8 cellular contexts compared by ENCODE assay signal in genomic region chr5:142821733-142822487, GRCh38. TPM values are rescaled to one million over a fixed set of nuclear protein-coding genes. Genes with fewer than 3 reads are reported as not detected.
DNase-seq lines count a peak whose midpoint lies in the region; ATAC-seq, FAIRE-seq and TF ChIP-seq lines count a peak whose summit lies in the region.

No MANE protein-coding gene starts in this region.

- peak overlapping the region in 4 of 11 experiments; percentile 43 to 67 (median 50); a peak in 7 of 22 replicates for H3K27ac ChIP-seq in BLaER1 treated with 17β-estradiol and CSF1 and Interleukin-3, amounts not matched to agents 10 nM and 100 nM
- H3K27ac ChIP-seq in pancreas, result no peak overlapping the region
- no peak overlapping the region for H3K27ac ChIP-seq in gastroesophageal sphincter

- peaks cover 0 to 96% (median 47%) of the 10 kb centered on the region in 11 experiments; a peak in 14 of 22 replicates for H4K20me1 ChIP-seq in BLaER1 treated with 17β-estradiol and CSF1 and Interleukin-3, amounts not matched to agents 10 nM and 100 nM

- 34 to 45% methylated on average over 3 of the region's 3 CpGs for WGBS in pancreas, 2 donors
- 38 to 73% methylated on average over 2 to 3 of the region's 3 CpGs for WGBS in gastroesophageal sphincter (ENCODE audit: low coverage in 1 of 2), 2 donors

- H3K27me3 ChIP-seq in BLaER1 treated with 17β-estradiol and CSF1 and Interleukin-3, amounts not matched to agents 10 nM and 100 nM, result no peaks in the 10 kb centered on the region
- H3K27me3 ChIP-seq in pancreas, result no peaks in the 10 kb centered on the region
- no peaks in the 10 kb centered on the region for H3K27me3 ChIP-seq in gastroesophageal sphincter

- no peak for TF ChIP-seq EP300 in gastroesophageal sphincter (IDR thresholded peaks at IDR 0.05)

- peaks cover 0 to 100% (median 56%) of the 10 kb centered on the region in 10 experiments; a peak in 16 of 20 replicates for H3K4me1 ChIP-seq in BLaER1 treated with 17β-estradiol and CSF1 and Interleukin-3, amounts not matched to agents 10 nM and 100 nM
- H3K4me1 ChIP-seq in pancreas (peaks cover 0 to 34% (median 12%) of the 10 kb centered on the region in 3 donors), gastroesophageal sphincter (peaks cover 13 to 73% (median 34%) of the 10 kb centered on the region in 3 donors)

- H3K9me3 ChIP-seq in BLaER1 treated with 17β-estradiol and CSF1 and Interleukin-3, amounts not matched to agents 10 nM and 100 nM (replicated peaks in 1 of 11), result peaks cover 0 to 8% (median 0%) of the 10 kb centered on the region in 11 experiments; a peak in 3 of 22 replicates
- H3K9me3 ChIP-seq in pancreas, result no peaks in the 10 kb centered on the region
- peaks cover 0 to 9% (median 0%) of the 10 kb centered on the region in 3 donors for H3K9me3 ChIP-seq in gastroesophageal sphincter

- peak overlapping the region in 6 of 11 experiments; percentile 36 to 97 (median 72); a peak in 12 of 22 replicates for H3K4me2 ChIP-seq in BLaER1 treated with 17β-estradiol and CSF1 and Interleukin-3, amounts not matched to agents 10 nM and 100 nM

- no peak for TF ChIP-seq POLR2A in gastroesophageal sphincter (IDR thresholded peaks at IDR 0.05)

- FAIRE-seq in pancreas (lab: Jason Lieb, UNC), result peak; percentile 76

- peaks cover 0 to 25% (median 5%) of the 10 kb centered on the region in 11 experiments; a peak in 6 of 22 replicates for H3K36me3 ChIP-seq in BLaER1 treated with 17β-estradiol and CSF1 and Interleukin-3, amounts not matched to agents 10 nM and 100 nM
- H3K36me3 ChIP-seq in pancreas (no peaks in the 10 kb centered on the region), gastroesophageal sphincter (no peaks in the 10 kb centered on the region)

- H3K4me3 ChIP-seq in BLaER1 treated with 17β-estradiol and CSF1 and Interleukin-3, amounts not matched to agents 10 nM and 100 nM, result no peak overlapping the region
- H3K4me3 ChIP-seq in pancreas (no peak overlapping the region), gastroesophageal sphincter (no peak overlapping the region)

- TF ChIP-seq CTCF in pancreas (IDR thresholded peaks at IDR 0.05) (no peak), gastroesophageal sphincter (IDR thresholded peaks at IDR 0.05) (no peak)

- DNase-seq in HS-5 (ENCODE audit: low read depth) (peak; percentile 68), astrocyte of the hippocampus (ENCODE audit: low read depth, low spot score) (peak; percentile 78), pancreas (no peak), NCI-H1105 treated with DMSO at 0.1 percent for 48 hours (lab: John Stamatoyannopoulos, UW) (no peak), NCI-H524 treated with DMSO at 0.1 percent for 48 hours (lab: John Stamatoyannopoulos, UW) (no peak)

- intact Hi-C loops in pancreas (cut with DNase I), result no loop called here

- ATAC-seq in GM21390 (IDR thresholded peaks at IDR 0.05; ENCODE audit: unreplicated experiment), result peak; percentile 75
- peak in 3 of 4 donors; percentile 34 to 66 (median 42) for ATAC-seq in pancreas
- no peak for ATAC-seq in gastroesophageal sphincter

- no peak overlapping the region for H3K9ac ChIP-seq in BLaER1 treated with 17β-estradiol and CSF1 and Interleukin-3, amounts not matched to agents 10 nM and 100 nM

RNA-seq across cellular contexts. Expression of gene ARHGAP26, which starts 51.7 kb away (rescaled TPM):
- total RNA-seq in pancreas, result 10 to 100 TPM in 5 of 6 donors, 1 to 10 TPM in 1; 6.0 to 28.1 (median 10.4) TPM
- polyA plus RNA-seq in pancreas, result 1 to 10 TPM; 3.0 to 4.4 TPM
- 10 to 100 TPM; 15.2 to 41.7 (median 31.7) TPM for total RNA-seq in gastroesophageal sphincter

Comparison
In these comparisons a context has a peak if more than half of its experiments do, and no peak if none do; other contexts are left out.
1. DNase-seq: peak in HS-5 (single experiment) and astrocyte of the hippocampus (single experiment); none in pancreas (0 of 6), NCI-H1105 treated with DMSO at 0.1 percent for 48 hours (single experiment) and NCI-H524 treated with DMSO at 0.1 percent for 48 hours (single experiment).